In the genomic region with DNA sequence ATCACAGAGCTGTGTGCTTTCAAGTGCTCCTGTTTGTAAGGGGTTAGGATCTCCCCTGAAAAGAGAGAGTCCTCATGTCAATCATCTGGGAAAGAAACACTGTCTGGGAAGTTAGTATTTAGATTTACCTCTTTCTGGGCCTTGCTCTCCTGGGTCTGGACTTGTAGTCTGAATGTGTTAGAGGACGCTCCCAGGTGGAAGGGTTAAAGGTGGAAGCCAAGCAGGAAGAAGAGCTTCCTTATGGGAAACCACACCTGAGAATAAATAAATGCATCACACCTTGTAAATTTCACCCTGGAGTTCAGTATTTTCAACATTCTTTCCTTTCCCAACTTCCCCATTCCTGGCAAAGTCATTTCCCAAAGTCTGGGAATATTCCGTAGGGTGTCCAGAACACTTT, we compare ENCODE assay signal across 10 cellular contexts. TPM values are rescaled to one million over a fixed set of nuclear protein-coding genes. Genes with fewer than 3 reads are reported as not detected.
A peak's percentile ranks its signal among the peaks of the same experiment; 100 is the strongest.
DNase-seq lines count a peak whose midpoint lies in the region; ATAC-seq, FAIRE-seq and TF ChIP-seq lines count a peak whose summit lies in the region.
"Had no signal": no experiment of that assay in that cellular context is flagged by ENCODE, and none has a peak within 500 bp of the region (broad histone marks: within the 10 kb centered on the region; RNA-seq: fewer than 3 reads in every experiment).

No MANE protein-coding gene starts in this region.

- H3K4me3 Mint-ChIP-seq in activated T-helper 2 cell treated with anti-CD3 and anti-CD28 coated beads, Interferon-gamma antibody, Interleukin-2, Interleukin-4, amounts not matched to agents 10 μg/mL and 5 μg/mL and 100 μg/mL, durations not matched to agents 14 hours and 24 hours and 36 hours (ENCODE audit: low read depth): peak overlapping the region; percentile 91

- H3K9me3 ChIP-seq in left ventricle myocardium inferior (replicated peaks) (no peaks in the 10 kb centered on the region), keratinocyte (ENCODE audit: control insufficient read depth, low read depth, low read length) (no peaks in the 10 kb centered on the region), transverse colon (no peaks in the 10 kb centered on the region)

- TF ChIP-seq POLR2A in transverse colon (IDR thresholded peaks at IDR 0.05): peak; percentile 34

- ATAC-seq in left ventricle myocardium superior (no peak), HG02623 (IDR thresholded peaks at IDR 0.05; ENCODE audit: unreplicated experiment) (no peak), HG02610 (IDR thresholded peaks at IDR 0.05; ENCODE audit: unreplicated experiment) (no peak)

- FAIRE-seq in keratinocyte (lab: Jason Lieb, UNC) (no peak), HTR-8/SVneo (lab: Jason Lieb, UNC) (no peak)

- peaks cover 4% of the 10 kb centered on the region for H3K9me3 Mint-ChIP-seq in activated T-helper 2 cell treated with anti-CD3 and anti-CD28 coated beads, Interferon-gamma antibody, Interleukin-2, Interleukin-4, amounts not matched to agents 10 μg/mL and 5 μg/mL and 100 μg/mL, durations not matched to agents 14 hours and 24 hours and 36 hours

- dilution Hi-C loops in keratinocyte (cut with MboI; ENCODE audit: extremely low pct_ligation_motif_present, low sequenced_read_pairs): no loop called here

- no peak for DNase-seq in left ventricle myocardium inferior
- no peak for DNase-seq in left ventricle myocardium superior
- DNase-seq in activated T-helper 2 cell treated with anti-CD3 and anti-CD28 coated beads, Interferon-gamma antibody, Interleukin-2, Interleukin-4, amounts not matched to agents 10 μg/mL and 5 μg/mL and 100 μg/mL, durations not matched to agents 14 hours and 24 hours and 36 hours (ENCODE audit: low spot score): no peak
- DNase-seq in keratinocyte (ENCODE audit: low read depth, low spot score): no peak
- DNase-seq in transverse colon: peak; percentile 34
- DNase-seq in HTR-8/SVneo (ENCODE audit: insufficient read length, low spot score): no peak
- DNase-seq: activated CD4-positive, alpha-beta T cell treated with anti-CD3 and anti-CD28 coated beads for 48 hours; NCI-H226 had no signal

- H3K27me3 ChIP-seq in left ventricle myocardium inferior (ENCODE audit: low read depth): no peaks in the 10 kb centered on the region
- H3K27me3 ChIP-seq in keratinocyte (ENCODE audit: control insufficient read depth, extremely low read depth, insufficient read depth, low read length): no peaks in the 10 kb centered on the region
- no peaks in the 10 kb centered on the region for H3K27me3 ChIP-seq in transverse colon

- H3K27me3 Mint-ChIP-seq in activated T-helper 2 cell treated with anti-CD3 and anti-CD28 coated beads, Interferon-gamma antibody, Interleukin-2, Interleukin-4, amounts not matched to agents 10 μg/mL and 5 μg/mL and 100 μg/mL, durations not matched to agents 14 hours and 24 hours and 36 hours (ENCODE audit: low read depth): no peaks in the 10 kb centered on the region

- H2AFZ ChIP-seq in keratinocyte (ENCODE audit: control insufficient read depth, low read length): no peak overlapping the region

- no peak for TF ChIP-seq CTCF in left ventricle myocardium inferior (IDR thresholded peaks at IDR 0.05; ENCODE audit: borderline replicate concordance)
- no peak for TF ChIP-seq CTCF in keratinocyte (optimal IDR thresholded peaks at IDR 0.05 in 1 of 3, IDR thresholded peaks at IDR 0.05 in 1 of 3, conservative IDR thresholded peaks at IDR 0.05 in 1 of 3; ENCODE audit: extremely low read depth in 1 of 3, insufficient read depth in 2 of 3, low read length in 3 of 3)
- no peak for TF ChIP-seq CTCF in transverse colon (IDR thresholded peaks at IDR 0.05)

- H3K9ac ChIP-seq in keratinocyte (ENCODE audit: control insufficient read depth, extremely low read depth, insufficient read depth, low read length): no peak overlapping the region

- no peaks in the 10 kb centered on the region for H4K20me1 ChIP-seq in keratinocyte (ENCODE audit: control insufficient read depth, extremely low read depth, insufficient read depth, low read length)

- peaks cover 50% of the 10 kb centered on the region for H3K4me1 Mint-ChIP-seq in activated T-helper 2 cell treated with anti-CD3 and anti-CD28 coated beads, Interferon-gamma antibody, Interleukin-2, Interleukin-4, amounts not matched to agents 10 μg/mL and 5 μg/mL and 100 μg/mL, durations not matched to agents 14 hours and 24 hours and 36 hours (ENCODE audit: low read depth)

- WGBS in transverse colon (ENCODE audit: low coverage in 1 of 2), 2 donors: 67 to 100% methylated on average over 1 to 2 of the region's 2 CpGs

- H3K36me3 ChIP-seq in left ventricle myocardium inferior (peaks cover 15% of the 10 kb centered on the region), keratinocyte (ENCODE audit: control insufficient read depth in 2 of 2, extremely low read depth in 1 of 2, insufficient read depth in 2 of 2, low read length in 2 of 2) (peaks cover 4 to 10% of the 10 kb centered on the region in 2 experiments), transverse colon (no peaks in the 10 kb centered on the region)

- no peak for TF ChIP-seq EP300 in transverse colon (IDR thresholded peaks at IDR 0.05; ENCODE audit: low read depth)

- in situ Hi-C loops in transverse colon (cut with MboI; ENCODE audit: low pct_ligation_motif_present in 1 of 4, low pct_unique_long_range_greater_than_20kb in 1 of 4, low sequenced_read_pairs in 3 of 4): loop anchor here in 3 of 4 donors (25.0 kb wide), 4 partner anchors 176 to 674 kb away; partner anchors contain the start of genes INSL6 (in 1 of the 3) and JAK2 (in 1 of the 3)

- H3K79me2 ChIP-seq in keratinocyte (ENCODE audit: control insufficient read depth, insufficient read depth, low read length): peaks cover 5% of the 10 kb centered on the region

- intact Hi-C loops in left ventricle myocardium inferior (cut with micrococcal nuclease): no loop called here
- intact Hi-C loops in left ventricle myocardium superior (cut with micrococcal nuclease): no loop called here
- intact Hi-C loops in activated T-helper 2 cell treated with anti-CD3 and anti-CD28 coated beads, Interferon-gamma antibody, Interleukin-2, Interleukin-4, amounts not matched to agents 10 μg/mL and 5 μg/mL and 100 μg/mL, durations not matched to agents 14 hours and 24 hours and 36 hours (cut with micrococcal nuclease): loop anchor here (5.0 kb wide), 8 partner anchors 416 to 1129 kb away; partner anchors contain the start of genes AK3 and JAK2
- intact Hi-C loops in transverse colon (cut with DNase I; ENCODE audit: low total_unique reads): no loop called here

- peaks cover 47% of the 10 kb centered on the region for H3K36me3 Mint-ChIP-seq in activated T-helper 2 cell treated with anti-CD3 and anti-CD28 coated beads, Interferon-gamma antibody, Interleukin-2, Interleukin-4, amounts not matched to agents 10 μg/mL and 5 μg/mL and 100 μg/mL, durations not matched to agents 14 hours and 24 hours and 36 hours (ENCODE audit: low read depth)

- H3K4me1 ChIP-seq in left ventricle myocardium inferior: peaks cover 36% of the 10 kb centered on the region
- H3K4me1 ChIP-seq in keratinocyte (ENCODE audit: control insufficient read depth, extremely low read depth, insufficient read depth, low read length): peaks cover 33% of the 10 kb centered on the region
- H3K4me1 ChIP-seq in transverse colon: peaks cover 6 to 21% (median 13%) of the 10 kb centered on the region in 4 donors

- H3K27ac ChIP-seq in left ventricle myocardium inferior (replicated peaks): peak overlapping the region; percentile 96
- H3K27ac ChIP-seq in keratinocyte (ENCODE audit: control insufficient read depth, insufficient read depth, low read length): peak overlapping the region; percentile 96
- H3K27ac ChIP-seq in transverse colon: peak overlapping the region; percentile 91 to 97 (median 95)

- peaks cover 2% of the 10 kb centered on the region for H3K9me1 ChIP-seq in keratinocyte (ENCODE audit: control insufficient read depth, extremely low read depth, insufficient read depth, low read length)

- peak overlapping the region; percentile 96 for H3K4me2 ChIP-seq in keratinocyte (ENCODE audit: control insufficient read depth, extremely low read depth, insufficient read depth, low read depth, low read length)

- peak overlapping the region; percentile 96 for H3K27ac Mint-ChIP-seq in activated T-helper 2 cell treated with anti-CD3 and anti-CD28 coated beads, Interferon-gamma antibody, Interleukin-2, Interleukin-4, amounts not matched to agents 10 μg/mL and 5 μg/mL and 100 μg/mL, durations not matched to agents 14 hours and 24 hours and 36 hours

- H3K4me3 ChIP-seq in left ventricle myocardium inferior: peak overlapping the region; percentile 75
- peak overlapping the region; percentile 77 to 83 (median 83) for H3K4me3 ChIP-seq in keratinocyte (ENCODE audit: control insufficient read depth in 2 of 3, extremely low read depth in 1 of 3, insufficient read depth in 2 of 3, low read depth in 1 of 3, low read length in 3 of 3)
- H3K4me3 ChIP-seq in transverse colon: peak overlapping the region in 2 of 4 donors; percentile 58 to 61

RNA-seq across cellular contexts. Expression of gene PLGRKT, which starts 1.3 kb away (rescaled TPM):
- total RNA-seq in left ventricle myocardium inferior (34.3 TPM), left ventricle myocardium superior (41.6 TPM), transverse colon (10 to 100 TPM in 2 of 4 donors, 1 to 10 TPM in 2; 1.6 to 58.3 (median 16.5) TPM)
- 39.3 and 42.3 TPM in 2 replicates for total RNA-seq in activated T-helper 2 cell treated with anti-CD3 and anti-CD28 coated beads, Interferon-gamma antibody, Interleukin-2, Interleukin-4, amounts not matched to agents 10 μg/mL and 5 μg/mL and 100 μg/mL, durations not matched to agents 14 hours and 24 hours and 36 hours
- 16.9 to 35.2 TPM (median 28.6 TPM) in 3 replicates for polyA plus RNA-seq in keratinocyte
- 2.9 TPM for polyA plus RNA-seq in keratinocyte (2011; ENCODE audit: low read depth)
- 23.3 and 35.5 TPM in 2 replicates for polyA plus RNA-seq in keratinocyte (2011; cell fraction: cytosol; rRNA removed)
- polyA plus RNA-seq in keratinocyte (2011; cell fraction: nucleus; rRNA removed): 10.1 and 11.4 TPM in 2 replicates
- 20.4 and 41.0 TPM in 2 replicates for polyA plus RNA-seq in keratinocyte (2012; ENCODE audit: low replicate concordance)
- 0.72 to 7.6 TPM (median 3.5 TPM) in 3 replicates for polyA minus RNA-seq in keratinocyte
- 14.0 TPM for polyA minus RNA-seq in keratinocyte (2011; cell fraction: cytosol; rRNA and poly(A)+ RNA removed)
- 4.0 and 4.2 TPM in 2 replicates for polyA minus RNA-seq in keratinocyte (2011; cell fraction: nucleus; rRNA and poly(A)+ RNA removed)

RNA-seq across cellular contexts. Expression of gene CD274, which starts 13.9 kb away (rescaled TPM):
- total RNA-seq in left ventricle myocardium inferior (14.7 TPM), left ventricle myocardium superior (10.9 TPM), transverse colon (1 to 10 TPM in 2 of 4 donors, under 1 TPM in 1, not detected in 1; 0.80 to 2.9 (median 1.2) TPM)
- 36.7 and 40.5 TPM in 2 replicates for total RNA-seq in activated T-helper 2 cell treated with anti-CD3 and anti-CD28 coated beads, Interferon-gamma antibody, Interleukin-2, Interleukin-4, amounts not matched to agents 10 μg/mL and 5 μg/mL and 100 μg/mL, durations not matched to agents 14 hours and 24 hours and 36 hours
- polyA plus RNA-seq in keratinocyte: 15.5 to 36.3 TPM (median 18.9 TPM) in 3 replicates
- polyA plus RNA-seq in keratinocyte (2011; ENCODE audit: low read depth): 6.5 TPM
- 5.3 and 9.9 TPM in 2 replicates for polyA plus RNA-seq in keratinocyte (2011; cell fraction: cytosol; rRNA removed)
- polyA plus RNA-seq in keratinocyte (2011; cell fraction: nucleus; rRNA removed): 27.2 and 41.4 TPM in 2 replicates
- polyA plus RNA-seq in keratinocyte (2012; ENCODE audit: low replicate concordance): 2.8 and 14.6 TPM in 2 replicates
- polyA minus RNA-seq in keratinocyte: 7.4 to 35.5 TPM (median 7.6 TPM) in 3 replicates
- polyA minus RNA-seq in keratinocyte (2011; cell fraction: cytosol; rRNA and poly(A)+ RNA removed): 3.6 TPM
- polyA minus RNA-seq in keratinocyte (2011; cell fraction: nucleus; rRNA and poly(A)+ RNA removed): 7.8 and 21.7 TPM in 2 replicates
